Comparison of ENCODE assay signal across 1 cellular context in the genomic region with DNA sequence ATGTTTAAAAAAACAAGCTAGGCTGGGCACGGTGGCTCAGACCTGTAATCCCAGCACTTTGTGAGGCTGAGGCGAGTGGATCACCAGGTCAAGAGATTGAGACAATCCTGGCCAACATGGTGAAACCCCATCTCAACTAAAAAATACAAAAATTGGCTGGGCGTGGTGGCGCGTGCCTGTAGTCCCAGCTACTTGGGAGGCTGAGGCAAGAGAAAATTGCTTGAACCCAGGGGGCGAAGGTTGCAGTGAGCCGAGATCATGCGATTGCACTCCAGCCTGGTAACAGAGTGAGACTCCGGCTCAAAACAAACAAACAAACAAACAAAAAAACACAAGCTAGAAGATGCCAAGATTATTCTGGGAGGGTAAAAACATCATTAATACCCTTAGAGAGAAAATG.
TF ChIP-seq lines count a peak whose summit lies in the region.

No MANE protein-coding gene starts in this region.

TF ChIP-seq in K562, 482 proteins besides CTCF, POLR2A, EP300 and RAD21:
- peak; percentile 39; the same call in 1 of the 2 replicates for TF ChIP-seq BCOR (IDR thresholded peaks at IDR 0.05)
